19 cellular contexts compared by ENCODE assay signal in the genomic region with DNA sequence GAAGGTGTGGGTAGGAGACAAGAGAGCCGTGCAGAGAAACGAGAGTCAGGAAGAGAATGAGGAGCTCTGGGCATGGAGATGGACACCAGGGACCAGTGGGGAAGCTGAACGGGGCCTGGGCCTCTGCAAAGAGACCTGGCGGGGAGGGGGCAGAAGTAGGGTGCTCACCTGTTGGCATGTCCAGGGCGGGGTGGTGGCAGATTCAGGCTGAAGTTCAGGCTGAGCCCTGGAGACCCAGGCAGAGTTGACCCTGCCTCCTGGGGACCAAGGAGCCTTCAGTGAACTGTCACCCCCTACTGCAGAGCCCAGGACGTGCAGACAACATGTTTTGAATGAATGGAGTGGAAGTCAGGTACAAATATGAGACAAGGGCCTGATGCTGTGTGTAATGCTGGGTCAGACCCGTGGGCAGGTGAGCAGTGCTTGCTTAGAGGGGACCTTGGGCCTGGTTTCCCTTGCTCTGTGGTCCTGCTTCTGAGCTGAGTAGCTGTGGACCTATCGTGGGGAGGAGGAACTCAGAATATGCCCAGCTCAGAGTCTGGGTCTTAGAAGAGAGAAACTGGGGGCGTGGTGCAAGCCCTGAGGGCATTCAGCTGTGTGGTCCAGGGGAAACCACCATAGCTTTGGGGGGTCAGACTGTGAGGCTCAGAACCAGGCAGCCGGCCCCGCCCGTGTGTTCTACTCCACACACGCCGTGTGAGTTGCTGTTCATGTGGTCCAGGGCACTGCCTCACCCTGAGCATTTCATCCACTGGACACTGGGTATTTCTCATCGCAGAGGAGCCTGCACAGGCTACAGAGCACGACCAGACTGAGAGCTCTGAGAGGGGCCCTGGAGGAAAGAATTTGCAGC. TPM values are rescaled to one million over a fixed set of nuclear protein-coding genes. Genes with fewer than 3 reads are reported as not detected.
DNase-seq lines count a peak whose midpoint lies in the region; ATAC-seq and TF ChIP-seq lines count a peak whose summit lies in the region.
"Had no signal": no experiment of that assay in that cellular context is flagged by ENCODE, and none has a peak within 500 bp of the region (broad histone marks: within the 10 kb centered on the region; RNA-seq: fewer than 3 reads in every experiment).

No MANE protein-coding gene starts in this region.

- no peak overlapping the region for H4K5ac ChIP-seq in H9 (ENCODE audit: insufficient read length, low read depth, low read length)

- no peaks in the 10 kb centered on the region for H3K23me2 ChIP-seq in H9 (ENCODE audit: insufficient read length, low read depth, low read length, poor library complexity, severe bottlenecking)

- H2BK5ac ChIP-seq in neuronal stem cell (ENCODE audit: low read length) (no peak overlapping the region), H9 (ENCODE audit: insufficient read length, low read length) (no peak overlapping the region)

- no peaks in the 10 kb centered on the region for H3K9me3 ChIP-seq in heart left ventricle
- H3K9me3 ChIP-seq in neuronal stem cell (replicated peaks in 1 of 2; ENCODE audit: control insufficient read depth in 2 of 2, insufficient read depth in 1 of 2, low read depth in 1 of 2, low read length in 2 of 2) = peaks cover 0 to 2% of the 10 kb centered on the region in 2 donors
- H3K9me3 ChIP-seq in aorta (ENCODE audit: control insufficient read depth, low read length) = no peaks in the 10 kb centered on the region
- no peaks in the 10 kb centered on the region for H3K9me3 ChIP-seq in H9 (ENCODE audit: control insufficient read depth, low read depth, low read length)
- H3K9me3 ChIP-seq: Peyer's patch had no signal

- no peaks in the 10 kb centered on the region for H3K36me3 Mint-ChIP-seq in activated T-helper 2 cell treated with anti-CD3 and anti-CD28 coated beads, Interferon-gamma antibody, Interleukin-2, Interleukin-4, amounts not matched to agents 10 μg/mL and 5 μg/mL and 100 μg/mL, durations not matched to agents 14 hours and 24 hours and 36 hours (ENCODE audit: low read depth)
- peaks cover 2 to 4% (median 3%) of the 10 kb centered on the region in 3 experiments; a peak in 2 of 7 replicates for H3K36me3 Mint-ChIP-seq in H9 (ENCODE audit: insufficient read depth in 1 of 3, low read depth in 3 of 3)
- H3K36me3 Mint-ChIP-seq: CD8-positive, alpha-beta T cell had no signal

- H3K4me2 ChIP-seq in neuronal stem cell (ENCODE audit: insufficient read depth, low read length, poor library complexity, severe bottlenecking) (no peak overlapping the region), H9 (ENCODE audit: insufficient read depth, insufficient read length, low read length) (no peak overlapping the region)

- H2AFZ ChIP-seq in neuronal stem cell (ENCODE audit: low read length) (no peak overlapping the region), H9 (ENCODE audit: low read length) (no peak overlapping the region)

- H3K79me1 ChIP-seq in neuronal stem cell (ENCODE audit: low read depth, low read length) = no peaks in the 10 kb centered on the region
- H3K79me1 ChIP-seq in H9 (ENCODE audit: insufficient read depth, low read depth, low read length, poor library complexity, severe bottlenecking) = no peaks in the 10 kb centered on the region

- H3K9me3 Mint-ChIP-seq in activated T-helper 2 cell treated with anti-CD3 and anti-CD28 coated beads, Interferon-gamma antibody, Interleukin-2, Interleukin-4, amounts not matched to agents 10 μg/mL and 5 μg/mL and 100 μg/mL, durations not matched to agents 14 hours and 24 hours and 36 hours = no peaks in the 10 kb centered on the region
- peaks cover 4 to 9% of the 10 kb centered on the region in 2 experiments; a peak in 3 of 5 replicates for H3K9me3 Mint-ChIP-seq in H9
- H3K9me3 Mint-ChIP-seq: CD8-positive, alpha-beta T cell had no signal

- H3K4ac ChIP-seq in neuronal stem cell (ENCODE audit: low read length) (no peak overlapping the region), H9 (ENCODE audit: low read depth, low read length) (no peak overlapping the region)

- H3K4me3 Mint-ChIP-seq in activated T-helper 2 cell treated with anti-CD3 and anti-CD28 coated beads, Interferon-gamma antibody, Interleukin-2, Interleukin-4, amounts not matched to agents 10 μg/mL and 5 μg/mL and 100 μg/mL, durations not matched to agents 14 hours and 24 hours and 36 hours (ENCODE audit: low read depth) = no peak overlapping the region
- H3K4me3 Mint-ChIP-seq in H9 = no peak overlapping the region
- H3K4me3 Mint-ChIP-seq: CD8-positive, alpha-beta T cell had no signal

- H3K4me1 Mint-ChIP-seq in activated T-helper 2 cell treated with anti-CD3 and anti-CD28 coated beads, Interferon-gamma antibody, Interleukin-2, Interleukin-4, amounts not matched to agents 10 μg/mL and 5 μg/mL and 100 μg/mL, durations not matched to agents 14 hours and 24 hours and 36 hours (ENCODE audit: low read depth) = peaks cover 8% of the 10 kb centered on the region
- H3K4me1 Mint-ChIP-seq in H9 = no peaks in the 10 kb centered on the region

- DNase-seq in Right ventricle myocardium superior = peak; percentile 35
- no peak for DNase-seq in heart left ventricle
- DNase-seq in activated T-helper 2 cell treated with anti-CD3 and anti-CD28 coated beads, Interferon-gamma antibody, Interleukin-2, Interleukin-4, amounts not matched to agents 10 μg/mL and 5 μg/mL and 100 μg/mL, durations not matched to agents 14 hours and 24 hours and 36 hours (ENCODE audit: low spot score) = no peak
- DNase-seq in neuronal stem cell (ENCODE audit: low spot score) = no peak
- DNase-seq in aorta = peak; percentile 46 to 69
- DNase-seq in H9 = no peak
- DNase-seq in NCI-H82 treated with DMSO at 0.1 percent for 48 hours (lab: John Stamatoyannopoulos, UW; ENCODE audit: unreplicated experiment) = no peak
- DNase-seq: CD8-positive, alpha-beta T cell; KG1; NCI-H1436 treated with DMSO at 0.1 percent for 48 hours; NCI-H2081; NCI-H510A; NCI-H774; SHP77 treated with DMSO at 0.1 percent for 48 hours had no signal

- H3K27me3 Mint-ChIP-seq in activated T-helper 2 cell treated with anti-CD3 and anti-CD28 coated beads, Interferon-gamma antibody, Interleukin-2, Interleukin-4, amounts not matched to agents 10 μg/mL and 5 μg/mL and 100 μg/mL, durations not matched to agents 14 hours and 24 hours and 36 hours (ENCODE audit: low read depth) = peaks cover 9% of the 10 kb centered on the region
- peaks cover 4% of the 10 kb centered on the region for H3K27me3 Mint-ChIP-seq in H9 (ENCODE audit: low read depth)

- H3K79me2 ChIP-seq in H9 (ENCODE audit: insufficient read depth, low read length) = no peaks in the 10 kb centered on the region

- H3K14ac ChIP-seq in neuronal stem cell (ENCODE audit: low read length) = no peak overlapping the region
- H3K14ac ChIP-seq in H9 (ENCODE audit: insufficient read depth, low read length) = no peak overlapping the region; the same call in 1 of the 2 replicates

- H3K18ac ChIP-seq in neuronal stem cell (ENCODE audit: low read length) (peak overlapping the region; percentile 24), H9 (ENCODE audit: insufficient read length, low read depth, low read length) (no peak overlapping the region)

- H3K36me3 ChIP-seq in heart left ventricle (no peaks in the 10 kb centered on the region), neuronal stem cell (replicated peaks in 1 of 2; ENCODE audit: control insufficient read depth in 2 of 2, insufficient read depth in 2 of 2, low read length in 2 of 2) (no peaks in the 10 kb centered on the region), aorta (ENCODE audit: control insufficient read depth in 1 of 2, insufficient read depth in 2 of 2, low read length in 1 of 2) (no peaks in the 10 kb centered on the region)
- H3K36me3 ChIP-seq: BLaER1, Peyer's patch had no signal

- no peak overlapping the region for H2AK5ac ChIP-seq in neuronal stem cell (ENCODE audit: low read depth, low read length)
- no peak overlapping the region for H2AK5ac ChIP-seq in H9 (ENCODE audit: insufficient read length, low read length)

- H2BK12ac ChIP-seq in neuronal stem cell (ENCODE audit: low read length) (no peak overlapping the region), H9 (ENCODE audit: insufficient read length, low read depth, low read length) (no peak overlapping the region)

- no peak for TF ChIP-seq CTCF in heart left ventricle (IDR thresholded peaks at IDR 0.05)
- no peak for TF ChIP-seq CTCF in H9 (conservative IDR thresholded peaks at IDR 0.05)

- H3K4me3 ChIP-seq in heart left ventricle = no peak overlapping the region
- no peak overlapping the region for H3K4me3 ChIP-seq in neuronal stem cell (ENCODE audit: low read length in 2 of 2)
- H3K4me3 ChIP-seq in aorta (ENCODE audit: low read length in 2 of 2) = no peak overlapping the region
- H3K4me3 ChIP-seq: BLaER1, Peyer's patch had no signal

- H3K27ac ChIP-seq in heart left ventricle (no peak overlapping the region), neuronal stem cell (replicated peaks; ENCODE audit: low read length) (no peak overlapping the region), aorta (ENCODE audit: low read depth in 1 of 2, low read length in 2 of 2) (no peak overlapping the region), H9 (ENCODE audit: insufficient read length, low read depth, low read length) (no peak overlapping the region)
- H3K27ac ChIP-seq: BLaER1, Peyer's patch had no signal

- H2BK120ac ChIP-seq in neuronal stem cell (ENCODE audit: low read depth, low read length) = no peak overlapping the region
- H2BK120ac ChIP-seq in H9 (ENCODE audit: low read depth, low read length, poor library complexity, severe bottlenecking) = no peak overlapping the region

- no peaks in the 10 kb centered on the region for H3K27me3 ChIP-seq in heart left ventricle
- no peaks in the 10 kb centered on the region for H3K27me3 ChIP-seq in neuronal stem cell (ENCODE audit: control insufficient read depth in 3 of 3, insufficient read depth in 3 of 3, low read depth in 1 of 3, low read length in 3 of 3)
- H3K27me3 ChIP-seq in aorta (ENCODE audit: control insufficient read depth in 1 of 2, insufficient read depth in 2 of 2, low read length in 1 of 2) = no peaks in the 10 kb centered on the region
- no peaks in the 10 kb centered on the region for H3K27me3 ChIP-seq in H9 (ENCODE audit: insufficient read depth, low read length)
- H3K27me3 ChIP-seq: Peyer's patch had no signal

- peak overlapping the region; percentile 19 for H3K27ac Mint-ChIP-seq in activated T-helper 2 cell treated with anti-CD3 and anti-CD28 coated beads, Interferon-gamma antibody, Interleukin-2, Interleukin-4, amounts not matched to agents 10 μg/mL and 5 μg/mL and 100 μg/mL, durations not matched to agents 14 hours and 24 hours and 36 hours
- H3K27ac Mint-ChIP-seq in H9 = no peak overlapping the region
- H3K27ac Mint-ChIP-seq: CD8-positive, alpha-beta T cell had no signal

- H3K4me1 ChIP-seq in heart left ventricle (peaks cover 0 to 18% (median 2%) of the 10 kb centered on the region in 12 donors), neuronal stem cell (ENCODE audit: control insufficient read depth in 2 of 2, insufficient read depth in 1 of 2, low read depth in 1 of 2, low read length in 2 of 2) (no peaks in the 10 kb centered on the region), aorta (ENCODE audit: control insufficient read depth in 1 of 2, insufficient read depth in 2 of 2, low read length in 2 of 2) (peaks cover 0 to 4% of the 10 kb centered on the region in 2 donors), H9 (ENCODE audit: insufficient read depth, low read length) (no peaks in the 10 kb centered on the region)
- H3K4me1 ChIP-seq: Peyer's patch had no signal

- WGBS in heart left ventricle, 4 donors = 90 to 95% (median 91%) methylated on average over 16 of the region's 16 CpGs
- no CpG with 5 or more reads among the region's 16 CpGs for WGBS in neuronal stem cell (ENCODE audit: extremely low coverage in 2 of 2, insufficient read length in 2 of 2, insufficient replicate concordance in 1 of 2), 2 donors
- 86 to 87% methylated on average over 16 of the region's 16 CpGs for WGBS in aorta, 2 donors
- no CpG with 5 or more reads among the region's 16 CpGs for WGBS in H9 (ENCODE audit: extremely low coverage, insufficient read length, low lambda C conversion rate)

- TF ChIP-seq POLR2A in heart left ventricle (IDR thresholded peaks at IDR 0.05) = no peak

- no peak overlapping the region for H3K56ac ChIP-seq in H9 (ENCODE audit: insufficient read length, low read depth, low read length)

- peak overlapping the region; percentile 32 for H2BK15ac ChIP-seq in neuronal stem cell (ENCODE audit: low read length)
- no peak overlapping the region for H2BK15ac ChIP-seq in H9 (ENCODE audit: low read depth, low read length)

- H3K9ac ChIP-seq in neuronal stem cell (ENCODE audit: low read depth, low read length, poor library complexity) (no peak overlapping the region), H9 (ENCODE audit: extremely low read depth, insufficient read length, low read length) (no peak overlapping the region)
- H3K9ac ChIP-seq: BLaER1 had no signal

- H4K20me1 ChIP-seq in H9 (ENCODE audit: control insufficient read depth, insufficient read depth, insufficient read length) = no peaks in the 10 kb centered on the region
- H4K20me1 ChIP-seq: BLaER1 had no signal

- no peak overlapping the region for H2BK20ac ChIP-seq in H9 (ENCODE audit: low read depth, low read length, poor library complexity, severe bottlenecking)

- H4K91ac ChIP-seq in neuronal stem cell (ENCODE audit: low read depth, low read length, poor library complexity) (no peak overlapping the region), H9 (ENCODE audit: insufficient read length, low read depth, low read length) (no peak overlapping the region)

- ATAC-seq in Right ventricle myocardium superior (ENCODE audit: poor library complexity) (no peak), heart left ventricle (no peak), aorta (ENCODE audit: low FRiP score) (no peak), HG02623 (IDR thresholded peaks at IDR 0.05; ENCODE audit: unreplicated experiment) (no peak)
- ATAC-seq: CD8-positive, alpha-beta T cell had no signal

- H3K23ac ChIP-seq in neuronal stem cell (ENCODE audit: low read depth, low read length, poor library complexity) (peak overlapping the region; percentile 77), H9 (ENCODE audit: insufficient read length, low read depth, low read length) (no peak overlapping the region)

- intact Hi-C loops in Right ventricle myocardium superior (cut with DNase I) = no loop called here
- intact Hi-C loops in heart left ventricle (cut with DNase I) = loop anchor here in 1 of 10 donors (10.0 kb wide), 1 partner anchor 55 kb away; no protein-coding TSS in a partner anchor
- intact Hi-C loops in activated T-helper 2 cell treated with anti-CD3 and anti-CD28 coated beads, Interferon-gamma antibody, Interleukin-2, Interleukin-4, amounts not matched to agents 10 μg/mL and 5 μg/mL and 100 μg/mL, durations not matched to agents 14 hours and 24 hours and 36 hours (cut with micrococcal nuclease) = no loop called here
- intact Hi-C loops in aorta (cut with DNase I) = loop anchor here (5.0 kb wide), 2 partner anchors 38 to 93 kb away; partner anchors contain the start of gene ZBTB21 (in 1 of the 2)

- no peak overlapping the region for H3T11ph ChIP-seq in H9 (ENCODE audit: low read length)

- H4K8ac ChIP-seq in neuronal stem cell (ENCODE audit: low read depth, low read length) (no peak overlapping the region), H9 (replicated peaks; ENCODE audit: insufficient read length, low read depth, low read length) (no peak overlapping the region)

RNA-seq across cellular contexts. Expression of gene UMODL1, which starts 21.3 kb away (rescaled TPM):
- 0.05 TPM for total RNA-seq in Right ventricle myocardium superior
- under 1 TPM in 2 of 9 donors, not detected in 7; 0.07 to 0.19 TPM for total RNA-seq in heart left ventricle
- not detected for polyA plus RNA-seq in heart left ventricle
- total RNA-seq in activated T-helper 2 cell treated with anti-CD3 and anti-CD28 coated beads, Interferon-gamma antibody, Interleukin-2, Interleukin-4, amounts not matched to agents 10 μg/mL and 5 μg/mL and 100 μg/mL, durations not matched to agents 14 hours and 24 hours and 36 hours = not detected in 2 replicates
- polyA plus RNA-seq in neuronal stem cell (2013, experiment 1 of 2) = not detected
- not detected for polyA plus RNA-seq in neuronal stem cell (2013, experiment 2 of 2)
- under 1 TPM in 1 of 2 donors, not detected in 1; 0.45 TPM for total RNA-seq in aorta
- not detected for polyA plus RNA-seq in aorta
- total RNA-seq in H9 (2021) = not detected in 2 replicates
- total RNA-seq: H4, M059J had no signal

RNA-seq across cellular contexts. Expression of gene ZBTB21, which starts 39.6 kb away (rescaled TPM):
- 5.5 TPM for total RNA-seq in Right ventricle myocardium superior
- total RNA-seq in heart left ventricle = 10 to 100 TPM in 1 of 9 donors, 1 to 10 TPM in 8; 4.3 to 10.2 (median 6.2) TPM
- 1 to 10 TPM; 1.2 to 2.5 TPM for polyA plus RNA-seq in heart left ventricle
- 24.5 and 25.7 TPM in 2 replicates for total RNA-seq in activated T-helper 2 cell treated with anti-CD3 and anti-CD28 coated beads, Interferon-gamma antibody, Interleukin-2, Interleukin-4, amounts not matched to agents 10 μg/mL and 5 μg/mL and 100 μg/mL, durations not matched to agents 14 hours and 24 hours and 36 hours
- 11.2 TPM for polyA plus RNA-seq in neuronal stem cell (2013, experiment 1 of 2)
- 11.2 TPM for polyA plus RNA-seq in neuronal stem cell (2013, experiment 2 of 2)
- 10 to 100 TPM; 21.8 to 52.8 TPM for total RNA-seq in aorta
- 1 to 10 TPM; 3.1 to 4.4 TPM for polyA plus RNA-seq in aorta
- total RNA-seq in H9 (2021) = 17.4 and 18.1 TPM in 2 replicates

Comparison
In these comparisons a context has a peak if more than half of its experiments do, and no peak if none do; other contexts are left out.
1. DNase-seq: peak in Right ventricle myocardium superior (single experiment) and aorta (2 of 2); none in heart left ventricle (0 of 5), activated T-helper 2 cell treated with anti-CD3 and anti-CD28 coated beads, Interferon-gamma antibody, Interleukin-2, Interleukin-4, amounts not matched to agents 10 μg/mL and 5 μg/mL and 100 μg/mL, durations not matched to agents 14 hours and 24 hours and 36 hours (single experiment), neuronal stem cell (single experiment), H9 (single experiment) and NCI-H82 treated with DMSO at 0.1 percent for 48 hours (single experiment).
2. intact Hi-C loops: an anchor here in aorta (5.0 kb wide); none called in Right ventricle myocardium superior and activated T-helper 2 cell treated with anti-CD3 and anti-CD28 coated beads, Interferon-gamma antibody, Interleukin-2, Interleukin-4, amounts not matched to agents 10 μg/mL and 5 μg/mL and 100 μg/mL, durations not matched to agents 14 hours and 24 hours and 36 hours.